In the genomic region with DNA sequence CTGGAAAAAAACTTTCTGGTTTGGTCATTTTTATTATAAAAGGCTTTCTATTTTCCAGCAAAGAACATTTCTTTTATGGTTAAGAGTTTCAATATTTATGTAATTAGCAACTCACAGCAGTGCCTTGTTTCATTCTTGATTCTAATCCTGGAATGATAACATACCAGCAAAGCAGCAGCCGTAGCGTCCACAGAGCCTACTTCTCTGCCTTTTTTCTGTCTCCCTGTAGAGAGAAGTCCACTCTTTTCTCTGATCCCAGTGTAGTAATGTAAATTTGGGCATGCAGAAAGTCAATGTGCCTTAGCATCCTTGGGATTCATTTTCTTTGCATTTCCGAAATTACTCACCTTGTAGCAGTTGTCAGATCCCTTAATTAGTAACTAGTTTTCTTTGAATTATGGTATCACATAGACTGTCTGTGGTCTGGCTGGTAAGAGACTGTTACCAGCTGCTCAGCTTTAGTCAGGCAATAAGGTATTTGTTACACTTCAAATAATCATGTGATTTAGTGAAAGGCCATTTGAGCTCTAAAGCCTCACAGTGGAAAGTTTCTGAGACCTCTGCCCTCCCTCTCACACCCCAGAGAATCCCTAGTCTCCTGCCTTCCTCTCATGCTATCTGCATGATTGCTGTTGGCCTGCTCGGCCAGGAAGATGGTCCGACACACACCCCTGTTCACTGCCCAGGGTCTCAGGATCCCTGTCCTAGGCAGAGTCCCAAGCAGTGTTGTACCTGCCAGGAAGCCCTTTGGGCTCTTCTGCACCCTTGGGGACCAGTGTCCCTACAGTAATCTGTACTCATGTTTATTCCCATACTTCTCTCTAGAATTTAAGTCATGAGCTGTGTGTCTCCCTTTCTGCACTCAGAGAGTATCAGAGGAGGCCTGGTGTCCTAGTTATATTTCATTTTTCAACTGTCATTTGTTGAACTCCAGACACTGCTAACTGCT, we compare ENCODE assay signal across 8 cellular contexts.
DNase-seq lines count a peak whose midpoint lies in the region; ATAC-seq, FAIRE-seq and TF ChIP-seq lines count a peak whose summit lies in the region.

No MANE protein-coding gene starts in this region.

- TF ChIP-seq CTCF in GM20000 (IDR thresholded peaks at IDR 0.05; ENCODE audit: extremely low read depth, missing control alignments) (no peak), hepatocyte (IDR thresholded peaks at IDR 0.05; ENCODE audit: poor library complexity) (no peak)

- no peak overlapping the region for H3K4me3 ChIP-seq in hepatocyte

- TF ChIP-seq POLR2A in GM12891 (IDR thresholded peaks at IDR 0.05; ENCODE audit: low read depth, low read length), result no peak

- H3K9me3 ChIP-seq in hepatocyte (ENCODE audit: low read depth), result no peaks in the 10 kb centered on the region

- peaks cover 90% of the 10 kb centered on the region for H3K79me2 ChIP-seq in hepatocyte

- H3K27ac ChIP-seq in hepatocyte, result peak overlapping the region; percentile 35

- FAIRE-seq in GM12891 (lab: Jason Lieb, UNC), result peak; percentile 87

- H2AFZ ChIP-seq in hepatocyte, result no peak overlapping the region

- H3K4me2 ChIP-seq in hepatocyte, result peak overlapping the region; percentile 22

- H3K36me3 ChIP-seq in hepatocyte (replicated peaks; ENCODE audit: insufficient read depth, low read depth), result no peaks in the 10 kb centered on the region

- WGBS in hepatocyte (ENCODE audit: low lambda C conversion rate, missing lambda C conversion rate), result 59% methylated on average over 5 of the region's 5 CpGs

- peaks cover 3% of the 10 kb centered on the region for H4K20me1 ChIP-seq in hepatocyte (ENCODE audit: insufficient read depth, poor library complexity, severe bottlenecking)

- peaks cover 27% of the 10 kb centered on the region for H3K4me1 ChIP-seq in hepatocyte (ENCODE audit: insufficient read depth)

- DNase-seq in GM12891 (ENCODE audit: insufficient read length, low spot score), result no peak
- DNase-seq in GM20000 (ENCODE audit: low spot score), result peak; percentile 30
- DNase-seq in hepatocyte (ENCODE audit: low spot score), result peak; percentile 8
- no peak for DNase-seq in NCI-H1092 treated with DMSO at 0.1 percent for 48 hours (lab: John Stamatoyannopoulos, UW)
- DNase-seq in cerebellum (ENCODE audit: low spot score), result no peak
- no peak for DNase-seq in NCI-H146 (lab: John Stamatoyannopoulos, UW)
- DNase-seq in middle frontal gyrus (ENCODE audit: extremely low spot score, low spot score), result no peak

- no peaks in the 10 kb centered on the region for H3K27me3 ChIP-seq in hepatocyte

- H3K9me2 ChIP-seq in hepatocyte (replicated peaks; ENCODE audit: insufficient read depth), result no peaks in the 10 kb centered on the region

- peak; percentile 94 for ATAC-seq in HG03354 (IDR thresholded peaks at IDR 0.05; ENCODE audit: poor library complexity, severe bottlenecking, unreplicated experiment)

TF ChIP-seq in GM12891, 5 proteins besides CTCF, POLR2A, EP300 and RAD21:
- TF ChIP-seq SPI1 (IDR thresholded peaks at IDR 0.05; ENCODE audit: low read depth, low read length) (no peak), POU2F2 (IDR thresholded peaks at IDR 0.05; ENCODE audit: low read depth, low read length) (no peak), TAF1 (IDR thresholded peaks at IDR 0.05; ENCODE audit: low read depth, low read length) (no peak), PAX5 (IDR thresholded peaks at IDR 0.05; ENCODE audit: insufficient read depth, low read length, severe bottlenecking) (no peak), POLR2AphosphoS5 (IDR thresholded peaks at IDR 0.05; ENCODE audit: low read depth, low read length) (no peak)

Comparison
In these comparisons a context has a peak if more than half of its experiments do, and no peak if none do; other contexts are left out.
1. DNase-seq: peak in GM20000 (single experiment) and hepatocyte (single experiment); none in GM12891 (single experiment), NCI-H1092 treated with DMSO at 0.1 percent for 48 hours (single experiment), cerebellum (single experiment), NCI-H146 (single experiment) and middle frontal gyrus (single experiment).